In genomic region chr14:34875031-34875922, GRCh38 we compare ENCODE assay signal across 1 cellular context.
TF ChIP-seq lines count a peak whose summit lies in the region.

TSS of gene BAZ1A (minus strand) at chr14:34875360. CDS start at chr14:34874604, 756 bp downstream.

TF ChIP-seq in HepG2, 621 proteins besides CTCF, POLR2A, EP300 and RAD21 (continued from another document and continues in another):
- TF ChIP-seq AFF4 (CRISPR knock-in tag; IDR thresholded peaks at IDR 0.05) (peak; percentile 87), ZNF263 (CRISPR knock-in tag; IDR thresholded peaks at IDR 0.05) (peak; percentile 73; the same call in 1 of the 2 replicates), PBX3 (CRISPR knock-in tag; IDR thresholded peaks at IDR 0.05; ENCODE audit: borderline replicate concordance) (peak; percentile 92), THAP8 (CRISPR knock-in tag; IDR thresholded peaks at IDR 0.05; ENCODE audit: borderline replicate concordance) (no peak), ZNF652 (CRISPR knock-in tag; IDR thresholded peaks at IDR 0.05; ENCODE audit: borderline replicate concordance, low read depth) (peak; percentile 32; the same call in 1 of the 2 replicates), HNF1A (IDR thresholded peaks at IDR 0.05; ENCODE audit: low read depth) (peak; percentile 14; the same call in 1 of the 2 replicates), HNF1A (CRISPR knock-in tag; IDR thresholded peaks at IDR 0.05; ENCODE audit: borderline replicate concordance) (no peak), TAF15 (IDR thresholded peaks at IDR 0.05; ENCODE audit: low read depth, low read length, poor library complexity, severe bottlenecking) (no peak), ZNF44 (CRISPR knock-in tag; IDR thresholded peaks at IDR 0.05) (no peak; the same call in 1 of the 2 replicates), ZFY (CRISPR knock-in tag; IDR thresholded peaks at IDR 0.05) (0 out of 2 replicates have a peak, but pooled peaks have one; percentile 18), ZNF563 (CRISPR knock-in tag; IDR thresholded peaks at IDR 0.05) (peak; percentile 74), HNRNPLL (IDR thresholded peaks at IDR 0.05; ENCODE audit: low read depth, low read length, poor library complexity, severe bottlenecking) (peak; percentile 94), ZNF296 (CRISPR knock-in tag; conservative IDR thresholded peaks at IDR 0.05) (peak; percentile 70; the same call in 1 of the 2 replicates), ZBTB39 (CRISPR knock-in tag; IDR thresholded peaks at IDR 0.05) (peak; percentile 18; the same call in 1 of the 2 replicates), ZNF496 (CRISPR knock-in tag; IDR thresholded peaks at IDR 0.05; ENCODE audit: insufficient replicate concordance) (no peak), FOXP4 (CRISPR knock-in tag; IDR thresholded peaks at IDR 0.05) (peak; percentile 66; the same call in 1 of the 2 replicates), SAFB2 (CRISPR knock-in tag; IDR thresholded peaks at IDR 0.05; ENCODE audit: borderline replicate concordance, low read depth) (no peak), SNRNP70 (IDR thresholded peaks at IDR 0.05; ENCODE audit: low read depth, low read length) (no peak), SRSF1 (optimal IDR thresholded peaks at IDR 0.05; ENCODE audit: low read depth, low read length) (peak; percentile 76), SIN3A (IDR thresholded peaks at IDR 0.05; ENCODE audit: borderline replicate concordance, low read depth, low read length) (peak; percentile 91), ZNF878 (CRISPR knock-in tag; IDR thresholded peaks at IDR 0.05) (peak; percentile 83), PPARG (CRISPR knock-in tag; conservative IDR thresholded peaks at IDR 0.05) (peak; percentile 82), AGO2 (optimal IDR thresholded peaks at IDR 0.05; ENCODE audit: low read depth, low read length) (peak; percentile 47), SRY (CRISPR knock-in tag; IDR thresholded peaks at IDR 0.05) (peak; percentile 94; the same call in 1 of the 2 replicates), ZKSCAN8 (CRISPR knock-in tag; IDR thresholded peaks at IDR 0.05; ENCODE audit: borderline replicate concordance) (peak; percentile 77; the same call in 1 of the 2 replicates), SMC3 (IDR thresholded peaks at IDR 0.05; ENCODE audit: low read length) (no peak), ZFP41 (CRISPR knock-in tag; IDR thresholded peaks at IDR 0.05; ENCODE audit: borderline replicate concordance) (no peak; the same call in 1 of the 2 replicates), GTF3A (CRISPR knock-in tag; conservative IDR thresholded peaks at IDR 0.05) (no peak), KDM2A (CRISPR knock-in tag; IDR thresholded peaks at IDR 0.05; ENCODE audit: borderline replicate concordance, low read depth) (peak; percentile 96), ESRRA (CRISPR knock-in tag; IDR thresholded peaks at IDR 0.05; ENCODE audit: low read depth) (peak; percentile 68; the same call in 1 of the 2 replicates), CERS6 (CRISPR knock-in tag; IDR thresholded peaks at IDR 0.05) (no peak), LBX2 (CRISPR knock-in tag; IDR thresholded peaks at IDR 0.05; ENCODE audit: borderline replicate concordance) (0 out of 2 replicates have a peak, but pooled peaks have one; percentile 63), ZNF713 (CRISPR knock-in tag; IDR thresholded peaks at IDR 0.05) (no peak), AGO1 (IDR thresholded peaks at IDR 0.05; ENCODE audit: low read depth, low read length, poor library complexity, severe bottlenecking) (no peak), ZFP36L1 (CRISPR knock-in tag; IDR thresholded peaks at IDR 0.05) (0 out of 2 replicates have a peak, but pooled peaks have one; percentile 77), STAT5B (CRISPR knock-in tag; IDR thresholded peaks at IDR 0.05) (no peak; the same call in 1 of the 2 replicates), ZC3H4 (CRISPR knock-in tag; IDR thresholded peaks at IDR 0.05; ENCODE audit: borderline replicate concordance) (no peak; the same call in 1 of the 2 replicates), IKZF4 (CRISPR knock-in tag; IDR thresholded peaks at IDR 0.05; ENCODE audit: borderline replicate concordance, low read depth, not compliant biosample characterization) (no peak), NFE2 (CRISPR knock-in tag; IDR thresholded peaks at IDR 0.05) (no peak), U2AF1 (optimal IDR thresholded peaks at IDR 0.05; ENCODE audit: low read depth, low read length) (peak; percentile 18), ZNF577 (CRISPR knock-in tag; IDR thresholded peaks at IDR 0.05; ENCODE audit: borderline replicate concordance, low read depth) (no peak), ZNF775 (CRISPR knock-in tag; IDR thresholded peaks at IDR 0.05; ENCODE audit: borderline replicate concordance) (no peak)
